ENCODE assay signal across 28 cellular contexts in the genomic region with DNA sequence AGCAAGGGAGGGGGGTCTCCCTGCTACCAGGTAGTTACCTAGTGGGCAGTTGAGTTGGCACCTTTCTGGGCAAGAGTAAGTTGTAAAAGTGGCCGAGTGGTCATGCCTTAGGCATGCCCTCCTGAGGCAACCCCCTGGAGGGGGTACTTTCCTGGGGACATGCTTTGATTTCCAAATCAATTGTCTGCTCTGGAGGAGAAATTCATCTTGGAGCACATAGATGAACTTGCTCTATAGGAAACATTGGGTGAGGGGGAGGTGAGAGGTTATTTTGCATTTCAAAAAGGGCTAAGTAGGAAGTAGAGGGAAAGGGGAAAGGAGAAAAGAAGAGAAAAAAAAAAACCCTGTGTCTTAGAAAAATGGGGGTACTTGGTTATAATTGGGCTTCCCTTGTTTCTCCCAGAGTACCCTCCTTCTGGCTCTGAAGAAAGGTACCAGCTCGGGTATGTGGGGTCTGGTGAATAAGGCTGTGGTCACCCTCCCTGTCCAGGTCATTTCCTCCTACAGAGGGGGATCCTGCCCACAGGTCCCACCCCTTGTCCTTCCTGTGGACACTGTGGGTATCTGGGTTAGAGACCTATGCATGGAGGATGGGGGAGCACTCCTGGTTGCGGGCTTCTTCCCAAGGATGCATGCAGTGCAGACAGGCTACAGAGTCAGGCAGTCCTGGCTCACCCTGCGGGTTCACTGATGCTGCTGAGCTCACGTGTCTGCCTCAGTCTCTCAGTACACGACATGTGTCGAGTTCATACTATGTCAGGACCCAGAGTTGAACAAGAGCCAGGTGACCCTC.
"Had no signal": no experiment of that assay in that cellular context is flagged by ENCODE, and none has a peak within 500 bp of the region (broad histone marks: within the 10 kb centered on the region; RNA-seq: fewer than 3 reads in every experiment).

No MANE protein-coding gene starts in this region.

- H3K4me3 ChIP-seq: ascending aorta, colonic mucosa, dorsolateral prefrontal cortex, esophagus muscularis mucosa, gastrocnemius medialis, left lung, pancreas, right lobe of liver, skin epidermis, tibial artery had no signal

- H3K9me3 Mint-ChIP-seq: mesothelial cell of epicardium; stimulated activated effector memory CD8-positive, alpha-beta T cell treated with anti-CD3 and anti-CD28 coated beads, Interleukin-12 subunit alpha, Interleukin-12 subunit beta, amount 100 ng/mL, for 72 hours had no signal

- H3K9me3 ChIP-seq: ascending aorta, colonic mucosa, gastrocnemius medialis, left lung, neutrophil, pancreas, right lobe of liver had no signal

- H3K36me3 ChIP-seq: colonic mucosa, left lung, neutrophil, pancreas, right lobe of liver, tibial artery had no signal

- H3K27ac ChIP-seq: ascending aorta, colonic mucosa, dorsolateral prefrontal cortex, esophagus muscularis mucosa, gastrocnemius medialis, left lung, neutrophil, pancreas, right lobe of liver, skin epidermis, tibial artery had no signal

- H3K4me1 Mint-ChIP-seq: activated CD4-positive, alpha-beta memory T cell treated with anti-CD3 and anti-CD28 coated beads, Interleukin-2, amount 10 ng/mL, durations not matched to agents 7 days and 5 days; activated CD4-positive, alpha-beta T cell treated with anti-CD3 and anti-CD28 coated beads, Interleukin-2, amount 10 ng/mL, durations not matched to agents 24 days and 14 days; immature natural killer cell; naive thymus-derived CD8-positive, alpha-beta T cell; stimulated activated effector memory CD8-positive, alpha-beta T cell treated with anti-CD3 and anti-CD28 coated beads, Interleukin-12 subunit alpha, Interleukin-12 subunit beta, amount 100 ng/mL, for 72 hours; stimulated activated naive CD8-positive, alpha-beta T cell treated with anti-CD3 and anti-CD28 coated beads, Interleukin-15, amount 100 ng/mL, for 72 hours had no signal

- DNase-seq: activated CD4-positive, alpha-beta memory T cell treated with anti-CD3 and anti-CD28 coated beads, Interleukin-2, amount 10 ng/mL, durations not matched to agents 7 days and 5 days; activated CD4-positive, alpha-beta T cell treated with anti-CD3 and anti-CD28 coated beads, Interleukin-2, amount 10 ng/mL, durations not matched to agents 24 days and 14 days; activated effector memory CD4-positive, alpha-beta T cell treated with Interleukin-2 at 50 U/mL for 16 hours; activated T-cell treated with anti-CD3 and anti-CD28 coated beads, Interleukin-2, amount 50 U/mL, for 72 hours; colonic mucosa; dorsolateral prefrontal cortex; effector memory CD8-positive, alpha-beta T cell; gastrocnemius medialis; head of caudate nucleus; hypothalamus; immature natural killer cell; kidney glomerular epithelial cell; left lung; naive thymus-derived CD8-positive, alpha-beta T cell; pancreas; right lobe of liver; stimulated activated CD4-positive, alpha-beta T cell treated with anti-CD3 and anti-CD28 coated beads, Interleukin-2, amount 100 ng/mL, for 24 hours; stimulated activated naive CD8-positive, alpha-beta T cell treated with anti-CD3 and anti-CD28 coated beads, Interleukin-15, amount 100 ng/mL, for 72 hours; tibial artery had no signal

- H3K4me1 ChIP-seq: ascending aorta, colonic mucosa, esophagus muscularis mucosa, gastrocnemius medialis, left lung, pancreas, right lobe of liver, tibial artery had no signal

- H3K27me3 ChIP-seq: ascending aorta, colonic mucosa, gastrocnemius medialis, pancreas, right lobe of liver, tibial artery had no signal

- H3K27ac Mint-ChIP-seq: activated CD4-positive, alpha-beta memory T cell treated with anti-CD3 and anti-CD28 coated beads, Interleukin-2, amount 10 ng/mL, durations not matched to agents 7 days and 5 days; activated CD4-positive, alpha-beta T cell treated with anti-CD3 and anti-CD28 coated beads, Interleukin-2, amount 10 ng/mL, durations not matched to agents 24 days and 14 days; activated naive CD4-positive, alpha-beta T cell treated with anti-CD3 and anti-CD28 coated beads, Interleukin-2, amount 50 U/mL, for 72 hours; activated T-cell treated with anti-CD3 and anti-CD28 coated beads, Interleukin-2, amount 50 U/mL, for 72 hours; effector memory CD8-positive, alpha-beta T cell; immature natural killer cell; mesothelial cell of epicardium; naive thymus-derived CD8-positive, alpha-beta T cell; stimulated activated effector memory CD8-positive, alpha-beta T cell treated with anti-CD3 and anti-CD28 coated beads, Interleukin-12 subunit alpha, Interleukin-12 subunit beta, amount 100 ng/mL, for 72 hours; T-helper 1 cell treated with Interleukin-12 subunit alpha and Interleukin-12 subunit beta and Interleukin-4 antibody, amounts not matched to agents 30 μg/mL and 1 μg/mL, for 36 hours had no signal

- H3K36me3 Mint-ChIP-seq: mesothelial cell of epicardium; stimulated activated effector memory CD8-positive, alpha-beta T cell treated with anti-CD3 and anti-CD28 coated beads, Interleukin-12 subunit alpha, Interleukin-12 subunit beta, amount 100 ng/mL, for 72 hours had no signal

- H3K4me3 Mint-ChIP-seq: activated CD4-positive, alpha-beta memory T cell treated with anti-CD3 and anti-CD28 coated beads, Interleukin-2, amount 10 ng/mL, durations not matched to agents 7 days and 5 days; activated CD4-positive, alpha-beta T cell treated with anti-CD3 and anti-CD28 coated beads, Interleukin-2, amount 10 ng/mL, durations not matched to agents 24 days and 14 days; activated T-cell treated with anti-CD3 and anti-CD28 coated beads, Interleukin-2, amount 50 U/mL, for 72 hours; effector memory CD8-positive, alpha-beta T cell; immature natural killer cell; mesothelial cell of epicardium; naive thymus-derived CD8-positive, alpha-beta T cell; stimulated activated effector memory CD8-positive, alpha-beta T cell treated with anti-CD3 and anti-CD28 coated beads, Interleukin-12 subunit alpha, Interleukin-12 subunit beta, amount 100 ng/mL, for 72 hours; stimulated activated naive CD8-positive, alpha-beta T cell treated with anti-CD3 and anti-CD28 coated beads, Interleukin-15, amount 100 ng/mL, for 72 hours; T-helper 1 cell treated with Interleukin-12 subunit alpha and Interleukin-12 subunit beta and Interleukin-4 antibody, amounts not matched to agents 30 μg/mL and 1 μg/mL, for 36 hours had no signal

- ATAC-seq: activated CD4-positive, CD25-positive, alpha-beta regulatory T cell treated with anti-CD3 and anti-CD28 coated beads, Interleukin-2, amount 50 U/mL, for 24 hours; activated naive CD4-positive, alpha-beta T cell treated with anti-CD3 and anti-CD28 coated beads, Interleukin-2, amount 50 U/mL, for 72 hours; activated T-cell treated with anti-CD3 and anti-CD28 coated beads, Interleukin-2, amount 50 U/mL, for 72 hours; effector memory CD8-positive, alpha-beta T cell; gastrocnemius medialis; left lung; naive thymus-derived CD8-positive, alpha-beta T cell; pancreas; stimulated activated effector memory CD8-positive, alpha-beta T cell treated with anti-CD3 and anti-CD28 coated beads, Interleukin-12 subunit alpha, Interleukin-12 subunit beta, amount 100 ng/mL, for 72 hours; stimulated activated naive CD8-positive, alpha-beta T cell treated with anti-CD3 and anti-CD28 coated beads, Interleukin-15, amount 100 ng/mL, for 72 hours had no signal
